Comparison of ENCODE assay signal across 15 cellular contexts in the genomic region with DNA sequence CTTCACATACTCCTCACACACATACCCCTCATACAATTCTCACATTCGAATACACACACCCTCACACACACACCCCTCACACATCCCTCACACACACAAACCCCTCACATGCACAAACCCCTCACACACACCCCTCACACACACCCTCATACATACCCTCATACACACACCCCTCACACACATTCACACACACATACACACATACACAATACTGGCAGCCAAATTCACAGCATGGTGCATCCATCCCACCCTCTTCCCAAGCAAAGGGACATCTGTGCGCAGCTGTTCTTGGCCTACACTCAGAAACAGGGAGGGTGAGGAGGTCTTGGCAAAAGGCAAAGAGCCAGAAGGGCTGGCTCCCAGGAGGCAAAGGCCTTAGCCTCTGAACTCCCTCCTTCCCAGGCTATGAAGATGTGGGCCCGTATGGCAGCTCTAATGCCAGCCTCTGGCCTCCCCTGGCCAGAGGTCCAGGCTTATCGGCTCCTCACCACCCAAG.
"Had no signal": no experiment of that assay in that cellular context is flagged by ENCODE, and none has a peak within 500 bp of the region (broad histone marks: within the 10 kb centered on the region; RNA-seq: fewer than 3 reads in every experiment).

No MANE protein-coding gene starts in this region.

- H3K9me3 ChIP-seq: ovary, stomach, thyroid gland, vagina had no signal

- H3K36me3 ChIP-seq: brain microvascular endothelial cell, ovary, stomach, thyroid gland, vagina had no signal

- H3K27ac ChIP-seq: brain microvascular endothelial cell, ovary, stomach, thyroid gland, vagina had no signal

- ATAC-seq: left lobe of liver, T-helper 17 cell had no signal

- DNase-seq: activated CD4-positive, alpha-beta T cell treated with anti-CD3 and anti-CD28 coated beads, Interleukin-2, amount 50 U/mL, for 1 hour; activated CD4-positive, CD25-positive, alpha-beta regulatory T cell; activated gamma-delta T cell; activated naive CD8-positive, alpha-beta T cell treated with anti-CD3 and anti-CD28 coated beads for 36 hours; activated T-cell treated with anti-CD3 and anti-CD28 coated beads, Interleukin-2, amount 50 U/mL, for 24 hours; brain microvascular endothelial cell; dermis blood vessel endothelial cell; endodermal cell; mesenchymal stem cell; stomach; T-helper 17 cell; thyroid gland had no signal
